In the genomic region with DNA sequence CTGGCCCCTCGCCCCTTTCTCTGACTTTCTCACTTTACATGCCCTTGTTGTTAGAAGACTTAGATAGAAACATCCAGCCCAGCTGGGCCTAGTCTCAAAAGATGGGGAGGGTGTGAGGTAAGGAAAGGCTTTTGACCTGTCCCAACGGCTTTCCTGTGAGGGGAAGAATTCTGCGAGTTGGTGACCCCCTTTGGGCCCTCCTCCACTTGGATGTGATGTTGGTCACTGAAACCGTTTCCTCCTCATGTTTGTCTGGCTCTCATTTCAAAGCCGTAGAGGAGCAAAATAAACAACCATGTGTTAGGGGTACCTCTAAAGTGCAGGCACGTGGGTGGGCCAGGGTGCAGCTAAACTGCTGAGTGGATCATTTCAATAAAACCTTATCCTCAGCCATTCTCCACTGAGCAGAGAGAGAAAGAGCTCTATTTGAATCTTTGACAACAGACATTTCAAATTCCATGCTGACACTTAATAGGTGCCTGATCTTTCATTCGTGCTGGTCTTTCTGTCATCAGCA, we compare ENCODE assay signal across 8 cellular contexts.
A peak's percentile ranks its signal among the peaks of the same experiment; 100 is the strongest.
DNase-seq lines count a peak whose midpoint lies in the region; ATAC-seq and TF ChIP-seq lines count a peak whose summit lies in the region.

No MANE protein-coding gene starts in this region.

- peaks cover 36% of the 10 kb centered on the region for H3K79me2 ChIP-seq in GM23248 (ENCODE audit: insufficient read depth)

- TF ChIP-seq CTCF in WI38 (IDR thresholded peaks at IDR 0.05; ENCODE audit: low read depth, low read length) = no peak
- no peak for TF ChIP-seq CTCF in fibroblast of the aortic adventitia (IDR thresholded peaks at IDR 0.05; ENCODE audit: insufficient read depth, low read length)
- TF ChIP-seq CTCF in gastrocnemius medialis (IDR thresholded peaks at IDR 0.05 in 4 of 5, conservative IDR thresholded peaks at IDR 0.05 in 1 of 5) = no peak

- peak overlapping the region; percentile 91 for H2AFZ ChIP-seq in GM23248

- in situ Hi-C loops in GM23248 (cut with MboI) = no loop called here
- in situ Hi-C loops in gastrocnemius medialis (cut with MboI; ENCODE audit: low sequenced_read_pairs in 4 of 4) = loop anchor here in 1 of 4 donors (10.0 kb wide), 1 partner anchor 84 kb away; a partner anchor contains a TSS

- H3K9me3 ChIP-seq in GM23248 (ENCODE audit: low read depth) (no peaks in the 10 kb centered on the region), gastrocnemius medialis (no peaks in the 10 kb centered on the region)

- ATAC-seq in gastrocnemius medialis (no peak), GM19467 (IDR thresholded peaks at IDR 0.05; ENCODE audit: unreplicated experiment) (no peak), HG03469 (IDR thresholded peaks at IDR 0.05; ENCODE audit: unreplicated experiment) (no peak), HG03159 (IDR thresholded peaks at IDR 0.05; ENCODE audit: unreplicated experiment) (no peak), left colon (no peak)

- no peak for TF ChIP-seq POLR2A in gastrocnemius medialis (IDR thresholded peaks at IDR 0.05)

- H3K9me2 ChIP-seq in GM23248 (ENCODE audit: insufficient read depth) = no peaks in the 10 kb centered on the region

- peaks cover 16% of the 10 kb centered on the region for H3K4me1 ChIP-seq in GM23248 (ENCODE audit: insufficient read depth)
- peaks cover 17 to 24% of the 10 kb centered on the region in 2 donors for H3K4me1 ChIP-seq in gastrocnemius medialis

- H3K9ac ChIP-seq in GM23248 = peak overlapping the region; percentile 87

- 10 to 14% methylated on average over 7 of the region's 7 CpGs for WGBS in GM23248 (ENCODE audit: low coverage in 1 of 2, low lambda C conversion rate in 2 of 2, missing lambda C conversion rate in 2 of 2), 2 experiments

- H3K4me2 ChIP-seq in GM23248 (ENCODE audit: unreplicated experiment) = peak overlapping the region; percentile 88

- H3K4me3 ChIP-seq in GM23248 (peak overlapping the region; percentile 72), WI38 (ENCODE audit: low read depth, low read length) (peak overlapping the region; percentile 64), fibroblast of the aortic adventitia (ENCODE audit: low read depth, low read length) (peak overlapping the region; percentile 71), gastrocnemius medialis (peak overlapping the region; percentile 59 to 92 (median 70))

- no peaks in the 10 kb centered on the region for H3K27me3 ChIP-seq in GM23248 (replicated peaks; ENCODE audit: insufficient read depth)
- no peaks in the 10 kb centered on the region for H3K27me3 ChIP-seq in gastrocnemius medialis

- H4K20me1 ChIP-seq in GM23248 (ENCODE audit: insufficient read depth) = no peaks in the 10 kb centered on the region; the same call in 1 of the 2 replicates

- H3F3A ChIP-seq in GM23248 (ENCODE audit: insufficient read depth) = peaks cover 18% of the 10 kb centered on the region

- intact Hi-C loops in gastrocnemius medialis (cut with DNase I; ENCODE audit: low total_unique reads) = loop anchor here (10.0 kb wide), 2 partner anchors 234 to 294 kb away; a partner anchor contains a TSS
- intact Hi-C loops in left colon (cut with DNase I, micrococcal nuclease) = no loop called here

- DNase-seq in GM23248 = no peak
- DNase-seq in fibroblast of the aortic adventitia (ENCODE audit: low read depth) = no peak
- DNase-seq in gastrocnemius medialis = no peak
- no peak for DNase-seq in left colon

- H3K27ac ChIP-seq in GM23248 = peak overlapping the region; percentile 85
- H3K27ac ChIP-seq in gastrocnemius medialis = peak overlapping the region; percentile 83 to 96 (median 90)

- H3K36me3 ChIP-seq in GM23248 (ENCODE audit: low read depth) (no peaks in the 10 kb centered on the region), gastrocnemius medialis (no peaks in the 10 kb centered on the region)
